25 cellular contexts compared by ENCODE assay signal in the genomic region with DNA sequence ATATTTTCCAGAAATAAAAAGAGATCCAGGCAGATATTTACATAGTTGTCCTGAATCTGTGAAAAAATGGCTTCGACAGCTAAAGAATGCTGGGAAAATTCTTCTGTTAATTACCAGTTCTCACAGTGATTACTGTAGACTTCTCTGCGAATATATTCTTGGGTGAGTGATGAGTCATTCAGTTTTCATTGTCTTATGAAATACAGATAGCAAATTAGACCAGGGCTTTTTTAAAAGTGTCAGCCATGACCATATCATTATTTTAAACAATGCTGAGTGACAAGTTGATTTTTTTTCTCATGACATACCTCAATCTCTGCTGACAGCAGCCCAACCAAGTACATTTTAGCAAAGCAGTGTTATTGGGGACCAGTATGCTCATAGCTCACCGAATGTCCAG. TPM values are rescaled to one million over a fixed set of nuclear protein-coding genes. Genes with fewer than 3 reads are reported as not detected.
A peak's percentile ranks its signal among the peaks of the same experiment; 100 is the strongest.
DNase-seq lines count a peak whose midpoint lies in the region; TF ChIP-seq lines count a peak whose summit lies in the region.
"Had no signal": no experiment of that assay in that cellular context is flagged by ENCODE, and none has a peak within 500 bp of the region (broad histone marks: within the 10 kb centered on the region; RNA-seq: fewer than 3 reads in every experiment).

No MANE protein-coding gene starts in this region.

- H3K4me2 ChIP-seq in mammary epithelial cell (ENCODE audit: insufficient read depth, low read depth, low read length), result no peak overlapping the region

- H3K79me2 ChIP-seq in mammary epithelial cell (ENCODE audit: insufficient read depth, low read length), result no peaks in the 10 kb centered on the region

- CTCF ChIA-PET in MCF 10A (lab: Yijun Ruan, JAX), result interaction anchor here (0.5 to 1.0 kb wide), 3 partner anchors 22 to 1990 kb away, joined by 3 read pairs; no protein-coding TSS in a partner anchor
- CTCF ChIA-PET in mammary epithelial cell (lab: Charles Lee; ENCODE audit: low non-redundant PET), result no interaction called here

- dilution Hi-C loops in mammary epithelial cell (cut with HindIII; ENCODE audit: low sequenced_read_pairs), result no loop called here

- H3K36me3 Mint-ChIP-seq in MCF 10A (ENCODE audit: insufficient read depth, unreplicated experiment), result no peaks in the 10 kb centered on the region

- H3K4me3 Mint-ChIP-seq in MCF 10A (ENCODE audit: unreplicated experiment), result no peak overlapping the region
- H3K4me3 Mint-ChIP-seq: endodermal cell, WTC11 had no signal

- DNase-seq in MCF 10A (ENCODE audit: unreplicated experiment) (peak; percentile 44), mammary epithelial cell (no peak), amniotic epithelial cell (ENCODE audit: low read depth) (peak; percentile 54), fibroblast of pulmonary artery (ENCODE audit: low read depth) (peak; percentile 42), NCI-H1105 (lab: John Stamatoyannopoulos, UW) (no peak), cortex of kidney (lab: John Stamatoyannopoulos, UW) (no peak), mucosa of gallbladder (ENCODE audit: low spot score) (no peak), UCSD-AML1 (lab: John Stamatoyannopoulos, UW; ENCODE audit: unreplicated experiment) (no peak)
- DNase-seq: ACHN; activated CD4-positive, alpha-beta T cell treated with anti-CD3 and anti-CD28 coated beads, Interleukin-2, amount 50 U/mL, for 48 hours; activated gamma-delta T cell treated with Interleukin-2 at 50 U/mL for 16 hours; activated T-cell treated with anti-CD3 and anti-CD28 coated beads for 4 hours; endodermal cell; GDM1; left cardiac atrium; NCI-H1048; NCI-H2029 treated with DMSO at 0.1 percent for 48 hours; NCI-H524 treated with DMSO at 0.1 percent for 48 hours; spleen; stimulated activated CD4-positive, alpha-beta T cell treated with anti-CD3 and anti-CD28 coated beads, Interleukin-4, amount 100 ng/mL, for 4 hours; upper lobe of right lung had no signal

- H3K27me3 Mint-ChIP-seq in MCF 10A (ENCODE audit: insufficient read depth, unreplicated experiment), result no peaks in the 10 kb centered on the region

- no TSS peak for BruUV-seq in MCF 10A (replicated peaks; lab: Mats Ljungman, UMichigan)
- BruUV-seq in mammary epithelial cell (replicated peaks; lab: Mats Ljungman, UMichigan), result no TSS peak

- H3K4me1 Mint-ChIP-seq in MCF 10A (ENCODE audit: insufficient read depth, unreplicated experiment), result no peaks in the 10 kb centered on the region

- H3K9me3 Mint-ChIP-seq in MCF 10A (ENCODE audit: unreplicated experiment), result no peaks in the 10 kb centered on the region
- H3K9me3 Mint-ChIP-seq: endodermal cell, WTC11 had no signal

- H3K27me3 ChIP-seq in mammary epithelial cell (ENCODE audit: insufficient read depth, low read length), result no peaks in the 10 kb centered on the region
- H3K27me3 ChIP-seq: SJSA1, spleen, upper lobe of right lung had no signal

- H3K4me3 ChIP-seq in mammary epithelial cell (replicated peaks in 1 of 3; ENCODE audit: insufficient read depth in 1 of 3, low read depth in 2 of 3, low read length in 3 of 3), result no peak overlapping the region
- no peak overlapping the region for H3K4me3 ChIP-seq in fibroblast of pulmonary artery (replicated peaks; ENCODE audit: low read depth, low read length)
- H3K4me3 ChIP-seq: SJSA1, spleen, upper lobe of right lung had no signal

- POLR2A ChIA-PET in MCF 10A (lab: Yijun Ruan, JAX), result interaction anchor here (0.6 to 1.2 kb wide), 2 partner anchors 11 to 428 kb away, joined by 3 to 4 read pairs; no protein-coding TSS in a partner anchor

- H3K9me3 ChIP-seq in mammary epithelial cell (replicated peaks; ENCODE audit: insufficient read depth, low read length), result no peaks in the 10 kb centered on the region
- H3K9me3 ChIP-seq: SJSA1, spleen, upper lobe of right lung had no signal

- H3K27ac Mint-ChIP-seq in MCF 10A (ENCODE audit: low read depth, unreplicated experiment), result no peak overlapping the region
- H3K27ac Mint-ChIP-seq: WTC11 had no signal

- TF ChIP-seq CTCF in MCF 10A (IDR thresholded peaks at IDR 0.05; ENCODE audit: unreplicated experiment) (no peak), mammary epithelial cell (conservative IDR thresholded peaks at IDR 0.05 in 1 of 2, IDR thresholded peaks at IDR 0.05 in 1 of 2; ENCODE audit: extremely low read depth in 1 of 2, insufficient read depth in 1 of 2, low read depth in 1 of 2, low read length in 2 of 2) (no peak), fibroblast of pulmonary artery (IDR thresholded peaks at IDR 0.05; ENCODE audit: low read length, missing control alignments) (no peak)

- H2AFZ ChIP-seq in mammary epithelial cell (ENCODE audit: low read depth, low read length), result no peak overlapping the region

- H3K36me3 ChIP-seq in mammary epithelial cell (ENCODE audit: insufficient read depth, low read length), result peaks cover 7% of the 10 kb centered on the region
- H3K36me3 ChIP-seq: SJSA1 had no signal

- no peak overlapping the region for H3K9ac ChIP-seq in mammary epithelial cell (ENCODE audit: insufficient read depth, low read length)

- H4K20me1 ChIP-seq in mammary epithelial cell (ENCODE audit: insufficient read depth, low read length), result no peaks in the 10 kb centered on the region

- intact Hi-C loops in MCF 10A (cut with micrococcal nuclease), result no loop called here
- intact Hi-C loops in mammary epithelial cell (cut with micrococcal nuclease), result no loop called here

- in situ Hi-C loops in mammary epithelial cell (cut with MboI; ENCODE audit: low sequenced_read_pairs in 2 of 2), result no loop called here

- 69% methylated on average over 3 of the region's 3 CpGs for WGBS in mammary epithelial cell (ENCODE audit: low coverage, missing lambda C conversion rate)

- no peak overlapping the region for H3K27ac ChIP-seq in mammary epithelial cell (ENCODE audit: insufficient read depth, low read depth, low read length)
- H3K27ac ChIP-seq: C4-2B, HL-60, SJSA1, spleen, upper lobe of right lung had no signal

- no peaks in the 10 kb centered on the region for H3K4me1 ChIP-seq in mammary epithelial cell (ENCODE audit: insufficient read depth, low read length)
- H3K4me1 ChIP-seq: upper lobe of right lung had no signal

RNA-seq across cellular contexts. Expression of a gene that starts 32.8 kb away (rescaled TPM):
- total RNA-seq in MCF 10A (2022) (9.1 and 9.8 TPM in 2 replicates), mammary epithelial cell (10 to 100 TPM; 11.8 to 14.5 TPM), mucosa of gallbladder (29.5 TPM)
- 8.9 TPM for polyA plus RNA-seq in mammary epithelial cell
- 18.9 TPM for polyA minus RNA-seq in mammary epithelial cell

RNA-seq across cellular contexts. Expression of a gene that starts 58.7 kb away (rescaled TPM):
- total RNA-seq in MCF 10A (2022) (67.4 and 85.0 TPM in 2 replicates), mammary epithelial cell (100 to 1,000 TPM; 103 to 167 TPM), mucosa of gallbladder (134 TPM)
- polyA plus RNA-seq in mammary epithelial cell, result 64.6 TPM
- polyA minus RNA-seq in mammary epithelial cell, result 105 TPM

Comparison
In these comparisons a context has a peak if more than half of its experiments do, and no peak if none do; other contexts are left out.
1. DNase-seq: peak in MCF 10A (single experiment), amniotic epithelial cell (single experiment) and fibroblast of pulmonary artery (single experiment); none in mammary epithelial cell (single experiment), NCI-H1105 (single experiment), cortex of kidney (single experiment), mucosa of gallbladder (single experiment) and UCSD-AML1 (single experiment).